In the genomic region with DNA sequence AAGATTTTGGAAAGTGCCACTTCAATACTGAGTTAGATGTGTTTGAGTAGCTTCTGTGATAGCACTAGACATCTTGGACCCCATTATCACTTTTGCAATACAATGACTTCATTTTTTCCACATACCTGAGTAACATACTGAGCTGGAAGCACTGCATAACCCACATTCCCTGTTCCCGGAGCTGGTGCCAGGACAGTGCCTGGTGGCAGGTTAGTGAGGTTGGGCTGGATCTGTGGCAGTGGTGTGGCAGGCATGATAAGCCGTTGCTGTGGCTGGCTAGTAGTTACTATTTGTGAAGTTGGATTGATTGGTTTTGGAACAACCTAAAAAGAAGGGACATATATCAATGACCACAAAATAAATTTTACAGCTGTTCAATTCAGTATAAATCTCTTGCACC, we compare ENCODE assay signal across 24 cellular contexts.
"Had no signal": no experiment of that assay in that cellular context is flagged by ENCODE, and none has a peak within 500 bp of the region (broad histone marks: within the 10 kb centered on the region; RNA-seq: fewer than 3 reads in every experiment).

No MANE protein-coding gene starts in this region.

- H3K9me3 Mint-ChIP-seq: dendritic cell treated with granulocyte-macrophage colony-stimulating factor and Interleukin-4, amounts not matched to agents 40 ng/mL and 50 ng/mL, for 4 days; effector memory CD8-positive, alpha-beta T cell; endodermal cell; naive thymus-derived CD4-positive, alpha-beta T cell; natural killer cell had no signal

- H3K9me3 ChIP-seq: colonic mucosa, esophagus squamous epithelium, gastrocnemius medialis, heart right ventricle, left lung, lower lobe of right lung had no signal

- H3K27ac ChIP-seq: colonic mucosa, epithelial cell of prostate, esophagus squamous epithelium, gastrocnemius medialis, heart right ventricle, left lung, lower lobe of right lung had no signal

- H3K4me3 ChIP-seq: colonic mucosa, esophagus squamous epithelium, gastrocnemius medialis, heart right ventricle, left lung, lower lobe of right lung had no signal

- H3K27me3 Mint-ChIP-seq: dendritic cell treated with granulocyte-macrophage colony-stimulating factor and Interleukin-4, amounts not matched to agents 40 ng/mL and 50 ng/mL, for 4 days; effector memory CD8-positive, alpha-beta T cell; naive thymus-derived CD4-positive, alpha-beta T cell had no signal

- H3K27me3 ChIP-seq: colonic mucosa, esophagus squamous epithelium, gastrocnemius medialis, heart right ventricle, left lung had no signal

- ATAC-seq: effector memory CD8-positive, alpha-beta T cell; esophagus mucosa; gastrocnemius medialis; heart right ventricle; left cardiac atrium; left lung; lower lobe of right lung; naive thymus-derived CD4-positive, alpha-beta T cell; natural killer cell had no signal

- H3K4me1 Mint-ChIP-seq: endodermal cell, natural killer cell had no signal

- H3K27ac Mint-ChIP-seq: dendritic cell treated with granulocyte-macrophage colony-stimulating factor and Interleukin-4, amounts not matched to agents 40 ng/mL and 50 ng/mL, for 4 days; endodermal cell; natural killer cell had no signal

- H3K4me1 ChIP-seq: colonic mucosa, esophagus squamous epithelium, gastrocnemius medialis, left lung, lower lobe of right lung had no signal

- H3K4me3 Mint-ChIP-seq: dendritic cell treated with granulocyte-macrophage colony-stimulating factor and Interleukin-4, amounts not matched to agents 40 ng/mL and 50 ng/mL, for 4 days; effector memory CD8-positive, alpha-beta T cell; endodermal cell; naive thymus-derived CD4-positive, alpha-beta T cell; natural killer cell had no signal

- DNase-seq: colonic mucosa; cortex of kidney; effector CD8-positive, alpha-beta T cell; effector memory CD8-positive, alpha-beta T cell; endodermal cell; erythroblast; esophagus squamous epithelium; foreskin fibroblast; foreskin melanocyte; gastrocnemius medialis; glutamatergic neuron; head of caudate nucleus; heart right ventricle; hippocampal formation; left cardiac atrium; left lung; lower lobe of right lung; mesenchymal stem cell; midbrain; naive thymus-derived CD4-positive, alpha-beta T cell; natural killer cell had no signal
